In genomic region chr12:66003951-66004350, GRCh38 we compare ENCODE assay signal across 18 cellular contexts.
"Had no signal": no experiment of that assay in that cellular context is flagged by ENCODE, and none has a peak within 500 bp of the region (broad histone marks: within the 10 kb centered on the region; RNA-seq: fewer than 3 reads in every experiment).

No MANE protein-coding gene starts in this region.

- H3K36me3 ChIP-seq: left lung, right lobe of liver, spleen, transverse colon had no signal

- H3K9me3 Mint-ChIP-seq: activated naive CD4-positive, alpha-beta T cell treated with anti-CD3 and anti-CD28 coated beads, Interleukin-2, amount 50 U/mL, for 24 hours; central memory CD8-positive, alpha-beta T cell; nephron progenitor cell had no signal

- H3K27me3 ChIP-seq: body of pancreas, left lung, right lobe of liver, spleen, transverse colon had no signal

- H3K27ac ChIP-seq: body of pancreas, left lung, psoas muscle, right lobe of liver, spleen, transverse colon had no signal

- H3K4me3 Mint-ChIP-seq: activated naive CD4-positive, alpha-beta T cell treated with anti-CD3 and anti-CD28 coated beads, Interleukin-2, amount 50 U/mL, for 24 hours; central memory CD8-positive, alpha-beta T cell; nephron progenitor cell had no signal

- ATAC-seq: left lung, psoas muscle had no signal

- H3K4me1 ChIP-seq: body of pancreas, left lung, psoas muscle, right lobe of liver, spleen, transverse colon had no signal

- H3K4me1 Mint-ChIP-seq: activated naive CD4-positive, alpha-beta T cell treated with anti-CD3 and anti-CD28 coated beads, Interleukin-2, amount 50 U/mL, for 24 hours; central memory CD8-positive, alpha-beta T cell had no signal

- H3K4me3 ChIP-seq: body of pancreas, left lung, psoas muscle, right lobe of liver, spleen, transverse colon had no signal

- H3K27ac Mint-ChIP-seq: activated naive CD4-positive, alpha-beta T cell treated with anti-CD3 and anti-CD28 coated beads, Interleukin-2, amount 50 U/mL, for 24 hours; nephron progenitor cell had no signal

- H3K36me3 Mint-ChIP-seq: activated naive CD4-positive, alpha-beta T cell treated with anti-CD3 and anti-CD28 coated beads, Interleukin-2, amount 50 U/mL, for 24 hours had no signal

- H3K9me3 ChIP-seq: body of pancreas, left lung, psoas muscle, right lobe of liver, spleen, transverse colon had no signal

- DNase-seq: activated CD4-positive, alpha-beta T cell treated with anti-CD3 and anti-CD28 coated beads, Interleukin-2, amount 50 U/mL, for 1 hour; activated CD4-positive, CD25-positive, alpha-beta regulatory T cell; activated T-cell treated with anti-CD3 and anti-CD28 coated beads for 4 hours; body of pancreas; cortex of kidney; effector CD8-positive, alpha-beta T cell; left lung; mesendoderm; nephron progenitor cell; psoas muscle; right lobe of liver; spleen; stimulated activated CD4-positive, alpha-beta T cell treated with anti-CD3 and anti-CD28 coated beads, Interleukin-1b, Interleukin-23, amount 100 ng/mL, for 48 hours; stimulated activated naive CD4-positive, alpha-beta T cell; substantia nigra; transverse colon had no signal
